In genomic region chr17:38511126-38512108, GRCh38 we compare ENCODE assay signal across 10 cellular contexts.
DNase-seq lines count a peak whose midpoint lies in the region; ATAC-seq and TF ChIP-seq lines count a peak whose summit lies in the region.
"Had no signal": no experiment of that assay in that cellular context is flagged by ENCODE, and none has a peak within 500 bp of the region (broad histone marks: within the 10 kb centered on the region; RNA-seq: fewer than 3 reads in every experiment).

No MANE protein-coding gene starts in this region.

- H3K27me3 ChIP-seq in neural progenitor cell = peaks cover 37% of the 10 kb centered on the region
- no peaks in the 10 kb centered on the region for H3K27me3 ChIP-seq in sigmoid colon
- H3K27me3 ChIP-seq: adrenal gland had no signal

- peak overlapping the region; percentile 99 for H3K4me2 ChIP-seq in neural progenitor cell

- no peaks in the 10 kb centered on the region for H4K20me1 ChIP-seq in neural progenitor cell (ENCODE audit: low read depth)

- WGBS in sigmoid colon, 2 donors = 53 to 73% methylated on average over 15 of the region's 15 CpGs

- H3K36me3 ChIP-seq in neural progenitor cell (no peaks in the 10 kb centered on the region), sigmoid colon (peaks cover 2 to 14% (median 13%) of the 10 kb centered on the region in 4 donors)

- H3K27ac Mint-ChIP-seq in neural progenitor cell = no peak overlapping the region

- ATAC-seq in HG03196 (IDR thresholded peaks at IDR 0.05; ENCODE audit: unreplicated experiment) = no peak

- H3K9me3 Mint-ChIP-seq in neural progenitor cell = no peaks in the 10 kb centered on the region

- H3K9ac ChIP-seq in neural progenitor cell = no peak overlapping the region

- H3K4me3 ChIP-seq in fibroblast of mammary gland (ENCODE audit: control insufficient read depth, low read depth, low read length) = no peak overlapping the region
- H3K4me3 ChIP-seq in neural progenitor cell = peak overlapping the region; percentile 53
- H3K4me3 ChIP-seq in sigmoid colon = peak overlapping the region in 1 of 4 donors; percentile 37
- H3K4me3 ChIP-seq: adrenal gland had no signal

- peaks cover 25% of the 10 kb centered on the region for H3K4me1 Mint-ChIP-seq in neural progenitor cell

- no peaks in the 10 kb centered on the region for H3K79me2 ChIP-seq in neural progenitor cell (ENCODE audit: low read depth)

- H3K36me3 Mint-ChIP-seq in neural progenitor cell = no peaks in the 10 kb centered on the region

- H3K27ac ChIP-seq in neural progenitor cell (no peak overlapping the region), sigmoid colon (no peak overlapping the region)
- H3K27ac ChIP-seq: adrenal gland had no signal

- peaks cover 38% of the 10 kb centered on the region for H3K27me3 Mint-ChIP-seq in neural progenitor cell (ENCODE audit: insufficient read depth, low read depth)

- peaks cover 29% of the 10 kb centered on the region for H3F3A ChIP-seq in neural progenitor cell (ENCODE audit: low read depth)

- TF ChIP-seq POLR2A in sigmoid colon (IDR thresholded peaks at IDR 0.05) = no peak

- intact Hi-C loops in sigmoid colon (cut with DNase I) = loop anchor here (5.0 kb wide), 1 partner anchor 156 kb away; no protein-coding TSS in a partner anchor

- peak overlapping the region; percentile 36 for H2AFZ ChIP-seq in neural progenitor cell (replicated peaks)

- no peaks in the 10 kb centered on the region for H3K9me3 ChIP-seq in neural progenitor cell (ENCODE audit: low read depth)
- H3K9me3 ChIP-seq in sigmoid colon = no peaks in the 10 kb centered on the region
- H3K9me3 ChIP-seq: adrenal gland had no signal

- peak; percentile 48 for DNase-seq in ELF-1 (ENCODE audit: low read depth, low spot score)
- peak; percentile 76 for DNase-seq in NCI-H226
- peak; percentile 59 for DNase-seq in fibroblast of mammary gland (ENCODE audit: low read depth)
- DNase-seq in neural progenitor cell (ENCODE audit: low spot score) = no peak
- no peak for DNase-seq in sigmoid colon
- DNase-seq in SHP77 (lab: John Stamatoyannopoulos, UW) = no peak
- no peak for DNase-seq in NCI-H146 (lab: John Stamatoyannopoulos, UW)
- DNase-seq: NCI-H1417 treated with DMSO at 0.1 percent for 48 hours had no signal

- TF ChIP-seq CTCF in fibroblast of mammary gland (conservative IDR thresholded peaks at IDR 0.05; ENCODE audit: control insufficient read depth, insufficient read depth, low read depth, low read length) = no peak
- TF ChIP-seq CTCF in neural progenitor cell (IDR thresholded peaks at IDR 0.05) = no peak
- TF ChIP-seq CTCF in sigmoid colon (IDR thresholded peaks at IDR 0.05) = no peak

- peaks cover 14% of the 10 kb centered on the region for H3K4me1 ChIP-seq in neural progenitor cell
- H3K4me1 ChIP-seq in sigmoid colon = peaks cover 0 to 38% (median 27%) of the 10 kb centered on the region in 4 donors

- no peak for TF ChIP-seq EP300 in sigmoid colon (IDR thresholded peaks at IDR 0.05)

- H3K4me3 Mint-ChIP-seq in neural progenitor cell = peak overlapping the region; percentile 84

Comparison
In these comparisons a context has a peak if more than half of its experiments do, and no peak if none do; other contexts are left out.
1. DNase-seq: peak in ELF-1 (single experiment), NCI-H226 (single experiment) and fibroblast of mammary gland (single experiment); none in neural progenitor cell (single experiment), sigmoid colon (single experiment), SHP77 (0 of 2) and NCI-H146 (single experiment).